In the genomic region with DNA sequence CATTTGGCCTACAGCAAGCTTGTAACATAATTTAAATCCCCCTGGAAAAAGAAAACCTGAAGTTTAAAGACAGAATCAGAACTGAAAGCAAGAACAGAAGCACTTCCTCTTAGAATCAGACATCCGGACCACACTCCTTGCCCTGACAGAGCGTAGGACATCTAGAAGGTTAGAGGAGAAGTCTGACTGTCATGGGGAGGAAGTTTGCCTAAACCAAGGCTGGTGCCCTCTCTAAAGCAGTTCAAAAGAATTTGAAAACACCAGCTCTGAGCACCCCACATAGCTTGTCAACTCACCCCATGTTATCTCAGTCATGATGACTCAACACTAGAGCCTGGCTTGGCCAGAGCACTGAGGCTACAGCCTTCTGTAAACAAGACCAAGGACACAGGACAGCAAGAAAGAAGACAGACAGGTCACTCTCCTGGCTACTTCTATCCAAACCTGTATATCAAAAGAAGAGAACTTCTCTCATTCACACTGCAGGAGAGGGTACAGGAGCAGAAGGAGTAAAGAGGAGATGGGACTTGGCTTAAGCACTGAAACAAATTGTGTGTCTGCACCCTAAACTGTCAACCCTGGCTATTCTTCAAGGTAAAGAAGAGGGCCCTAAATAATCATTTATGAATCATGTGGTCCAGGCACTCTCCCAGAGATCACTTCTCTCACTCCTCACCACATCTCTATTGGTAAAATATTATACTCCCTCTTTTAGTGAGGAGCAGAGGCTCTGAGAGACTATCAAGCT, we compare ENCODE assay signal across 7 cellular contexts.
DNase-seq lines count a peak whose midpoint lies in the region; ATAC-seq and TF ChIP-seq lines count a peak whose summit lies in the region.

No MANE protein-coding gene starts in this region.

- no peak overlapping the region for H3K4me3 ChIP-seq in lower leg skin (ENCODE audit: low read depth, poor library complexity, severe bottlenecking)

- TF ChIP-seq POLR2A in lower leg skin (IDR thresholded peaks at IDR 0.05): no peak

- H3K9me3 Mint-ChIP-seq in activated naive CD8-positive, alpha-beta T cell treated with anti-CD3 and anti-CD28 coated beads, Interleukin-2, amount 10 ng/mL, durations not matched to agents 7 days and 5 days: no peaks in the 10 kb centered on the region

- POLR2A ChIA-PET in activated naive CD8-positive, alpha-beta T cell treated with anti-CD3 and anti-CD28 coated beads, Interleukin-2, amount 10 ng/mL, durations not matched to agents 7 days and 5 days (lab: Charles Lee): interaction anchor here (0.8 to 1.0 kb wide), 3 partner anchors 199 to 252 kb away, joined by 3 to 4 read pairs (median 3); a partner anchor contains a TSS

- no peaks in the 10 kb centered on the region for H3K36me3 Mint-ChIP-seq in activated naive CD8-positive, alpha-beta T cell treated with anti-CD3 and anti-CD28 coated beads, Interleukin-2, amount 10 ng/mL, durations not matched to agents 7 days and 5 days

- peaks cover 12% of the 10 kb centered on the region for H3K4me1 Mint-ChIP-seq in activated naive CD8-positive, alpha-beta T cell treated with anti-CD3 and anti-CD28 coated beads, Interleukin-2, amount 10 ng/mL, durations not matched to agents 7 days and 5 days

- TF ChIP-seq CTCF in lower leg skin (IDR thresholded peaks at IDR 0.05): no peak

- peak overlapping the region; percentile 28 for H3K4me3 Mint-ChIP-seq in activated naive CD8-positive, alpha-beta T cell treated with anti-CD3 and anti-CD28 coated beads, Interleukin-2, amount 10 ng/mL, durations not matched to agents 7 days and 5 days

- intact Hi-C loops in sciatic nerve (cut with DNase I): no loop called here
- intact Hi-C loops in lower leg skin (cut with DNase I; ENCODE audit: low total_unique reads): no loop called here

- WGBS in lower leg skin, 2 donors: 67 to 86% methylated on average over 2 of the region's 2 CpGs

- ATAC-seq in GM18517 (IDR thresholded peaks at IDR 0.05; ENCODE audit: unreplicated experiment): peak; percentile 99
- peak; percentile 99 for ATAC-seq in GM21825 (IDR thresholded peaks at IDR 0.05; ENCODE audit: unreplicated experiment)
- ATAC-seq in activated naive CD8-positive, alpha-beta T cell treated with anti-CD3 and anti-CD28 coated beads, Interleukin-2, amount 10 ng/mL, durations not matched to agents 7 days and 5 days (ENCODE audit: low read depth): peak; percentile 99
- peak; percentile 55 for ATAC-seq in sciatic nerve

- DNase-seq in LHCN-M2 (ENCODE audit: low read depth) (peak; percentile 21), sciatic nerve (ENCODE audit: low spot score) (no peak), UCSD-AML1 (lab: John Stamatoyannopoulos, UW; ENCODE audit: unreplicated experiment) (no peak), lower leg skin (ENCODE audit: low spot score in 2 of 2) (no peak)
- no peak for DNase-seq in activated naive CD8-positive, alpha-beta T cell treated with anti-CD3 and anti-CD28 coated beads, Interleukin-2, amount 10 ng/mL, durations not matched to agents 7 days and 5 days

- H3K27me3 Mint-ChIP-seq in activated naive CD8-positive, alpha-beta T cell treated with anti-CD3 and anti-CD28 coated beads, Interleukin-2, amount 10 ng/mL, durations not matched to agents 7 days and 5 days: peaks cover 2% of the 10 kb centered on the region

- H3K27ac Mint-ChIP-seq in activated naive CD8-positive, alpha-beta T cell treated with anti-CD3 and anti-CD28 coated beads, Interleukin-2, amount 10 ng/mL, durations not matched to agents 7 days and 5 days: peak overlapping the region; percentile 63
